Comparison of ENCODE assay signal across 13 cellular contexts in genomic region chr7:129843982-129844840, GRCh38.
DNase-seq lines count a peak whose midpoint lies in the region; ATAC-seq and TF ChIP-seq lines count a peak whose summit lies in the region.
"Had no signal": no experiment of that assay in that cellular context is flagged by ENCODE, and none has a peak within 500 bp of the region (broad histone marks: within the 10 kb centered on the region; RNA-seq: fewer than 3 reads in every experiment).

No MANE protein-coding gene starts in this region.

- H3K4me1 Mint-ChIP-seq in activated naive CD8-positive, alpha-beta T cell (ENCODE audit: low read depth): peaks cover 60% of the 10 kb centered on the region

- no peaks in the 10 kb centered on the region for H3K36me3 ChIP-seq in gastrocnemius medialis

- in situ Hi-C loops in gastrocnemius medialis (cut with MboI; ENCODE audit: low sequenced_read_pairs in 4 of 4): loop anchor here in 1 of 4 donors (25.0 kb wide), 1 partner anchor 93 kb away; no protein-coding TSS in a partner anchor

- H3K9me3 Mint-ChIP-seq in activated naive CD4-positive, alpha-beta T cell treated with anti-CD3 and anti-CD28 coated beads, Interleukin-2, amount 50 U/mL, for 72 hours: no peaks in the 10 kb centered on the region
- no peaks in the 10 kb centered on the region for H3K9me3 Mint-ChIP-seq in activated naive CD8-positive, alpha-beta T cell (ENCODE audit: low read depth)
- H3K9me3 Mint-ChIP-seq: central memory CD8-positive, alpha-beta T cell; naive B cell had no signal

- peak overlapping the region; percentile 28 for H3K4me3 Mint-ChIP-seq in activated naive CD8-positive, alpha-beta T cell
- H3K4me3 Mint-ChIP-seq: central memory CD8-positive, alpha-beta T cell had no signal

- peaks cover 0 to 6% of the 10 kb centered on the region in 2 donors for H3K36me3 Mint-ChIP-seq in activated naive CD4-positive, alpha-beta T cell treated with anti-CD3 and anti-CD28 coated beads, Interleukin-2, amount 50 U/mL, for 72 hours
- no peaks in the 10 kb centered on the region for H3K36me3 Mint-ChIP-seq in activated naive CD8-positive, alpha-beta T cell
- H3K36me3 Mint-ChIP-seq: naive B cell had no signal

- no peaks in the 10 kb centered on the region for H3K27me3 ChIP-seq in gastrocnemius medialis
- H3K27me3 ChIP-seq: Peyer's patch, testis had no signal

- peak; percentile 41 to 48 for ATAC-seq in activated naive CD4-positive, alpha-beta T cell treated with anti-CD3 and anti-CD28 coated beads, Interleukin-2, amount 50 U/mL, for 72 hours
- ATAC-seq in gastrocnemius medialis (no peak), GM19467 (IDR thresholded peaks at IDR 0.05; ENCODE audit: unreplicated experiment) (no peak)

- intact Hi-C loops in gastrocnemius medialis (cut with DNase I; ENCODE audit: low total_unique reads): no loop called here

- H3K4me3 ChIP-seq in NB4 (ENCODE audit: low read depth, low read length) (no peak overlapping the region), gastrocnemius medialis (no peak overlapping the region)
- H3K4me3 ChIP-seq: Peyer's patch, testis had no signal

- peak overlapping the region; percentile 24 to 77 for H3K27ac Mint-ChIP-seq in activated naive CD4-positive, alpha-beta T cell treated with anti-CD3 and anti-CD28 coated beads, Interleukin-2, amount 50 U/mL, for 72 hours
- H3K27ac Mint-ChIP-seq in activated naive CD8-positive, alpha-beta T cell: peak overlapping the region; percentile 22

- TF ChIP-seq POLR2A in NB4 (IDR thresholded peaks at IDR 0.05; ENCODE audit: extremely low read depth, insufficient read length) (no peak), gastrocnemius medialis (IDR thresholded peaks at IDR 0.05) (no peak)

- no peaks in the 10 kb centered on the region for H3K27me3 Mint-ChIP-seq in activated naive CD8-positive, alpha-beta T cell
- H3K27me3 Mint-ChIP-seq: central memory CD8-positive, alpha-beta T cell; naive B cell had no signal

- no peak for DNase-seq in activated naive CD4-positive, alpha-beta T cell treated with anti-CD3 and anti-CD28 coated beads, Interleukin-2, amount 50 U/mL, for 72 hours (ENCODE audit: low spot score in 2 of 2)
- DNase-seq in activated naive CD4-positive, alpha-beta T cell (lab: John Stamatoyannopoulos, UW): no peak
- peak; percentile 80 for DNase-seq in NB4 (ENCODE audit: low read depth)
- DNase-seq in gastrocnemius medialis: no peak
- no peak for DNase-seq in NCI-H1417 treated with DMSO at 0.1 percent for 48 hours (lab: John Stamatoyannopoulos, UW)
- DNase-seq in NCI-H2171 (lab: John Stamatoyannopoulos, UW): no peak
- DNase-seq: C1 segment of cervical spinal cord, naive B cell, Peyer's patch, testis had no signal

- H3K9me3 ChIP-seq in gastrocnemius medialis: no peaks in the 10 kb centered on the region
- H3K9me3 ChIP-seq: Peyer's patch, testis had no signal

- peaks cover 68 to 70% of the 10 kb centered on the region in 2 donors for H3K4me1 ChIP-seq in gastrocnemius medialis

- TF ChIP-seq CTCF in NB4 (IDR thresholded peaks at IDR 0.05; ENCODE audit: low read depth, low read length): no peak
- TF ChIP-seq CTCF in gastrocnemius medialis (IDR thresholded peaks at IDR 0.05 in 4 of 5, conservative IDR thresholded peaks at IDR 0.05 in 1 of 5): no peak

- H3K27ac ChIP-seq in gastrocnemius medialis: peak overlapping the region; percentile 24 to 74 (median 62)
- H3K27ac ChIP-seq: Peyer's patch, testis had no signal

Comparison
In these comparisons a context has a peak if more than half of its experiments do, and no peak if none do; other contexts are left out.
1. ATAC-seq: peak in activated naive CD4-positive, alpha-beta T cell treated with anti-CD3 and anti-CD28 coated beads, Interleukin-2, amount 50 U/mL, for 72 hours (2 of 2); none in gastrocnemius medialis (0 of 2) and GM19467 (single experiment).